In genomic region chr1:183893561-183894289, GRCh38 we compare ENCODE assay signal across 29 cellular contexts.
DNase-seq lines count a peak whose midpoint lies in the region; ATAC-seq, FAIRE-seq and TF ChIP-seq lines count a peak whose summit lies in the region.
"Had no signal": no experiment of that assay in that cellular context is flagged by ENCODE, and none has a peak within 500 bp of the region (broad histone marks: within the 10 kb centered on the region; RNA-seq: fewer than 3 reads in every experiment).

No MANE protein-coding gene starts in this region.

- H3K4me1 Mint-ChIP-seq in T-helper 2 cell treated with Interferon-gamma antibody and Interleukin-4, amounts not matched to agents 5 μg/mL and 100 μg/mL, for 36 hours (ENCODE audit: low read depth): peaks cover 21% of the 10 kb centered on the region

- no peak for FAIRE-seq in D721Med (lab: Jason Lieb, UNC)
- FAIRE-seq: GM18507 had no signal

- no peak overlapping the region for H3K27ac Mint-ChIP-seq in T-helper 2 cell treated with Interferon-gamma antibody and Interleukin-4, amounts not matched to agents 5 μg/mL and 100 μg/mL, for 36 hours
- H3K27ac Mint-ChIP-seq: activated naive CD4-positive, alpha-beta T cell treated with anti-CD3 and anti-CD28 coated beads, Interleukin-2, amount 50 U/mL, for 24 hours; naive thymus-derived CD4-positive, alpha-beta T cell; progenitor cell of endocrine pancreas; stimulated activated naive CD8-positive, alpha-beta T cell treated with anti-CD3 and anti-CD28 coated beads, Interleukin-15, amount 100 ng/mL, for 72 hours had no signal

- H3K4me1 ChIP-seq in gastrocnemius medialis: peaks cover 17 to 41% of the 10 kb centered on the region in 2 donors
- H3K4me1 ChIP-seq: HAP-1 had no signal

- no peaks in the 10 kb centered on the region for H3K36me3 ChIP-seq in gastrocnemius medialis
- H3K36me3 ChIP-seq: HAP-1 had no signal

- intact Hi-C loops in left cardiac atrium (cut with DNase I): no loop called here
- intact Hi-C loops in gastrocnemius medialis (cut with DNase I; ENCODE audit: low total_unique reads): no loop called here
- intact Hi-C loops in sciatic nerve (cut with DNase I): no loop called here

- peaks cover 1% of the 10 kb centered on the region for H3K36me3 Mint-ChIP-seq in T-helper 2 cell treated with Interferon-gamma antibody and Interleukin-4, amounts not matched to agents 5 μg/mL and 100 μg/mL, for 36 hours (ENCODE audit: low read depth)

- TF ChIP-seq POLR2A in gastrocnemius medialis (IDR thresholded peaks at IDR 0.05): no peak

- H3K4me3 Mint-ChIP-seq in T-helper 2 cell treated with Interferon-gamma antibody and Interleukin-4, amounts not matched to agents 5 μg/mL and 100 μg/mL, for 36 hours: no peak overlapping the region
- H3K4me3 Mint-ChIP-seq: activated naive CD4-positive, alpha-beta T cell treated with anti-CD3 and anti-CD28 coated beads, Interleukin-2, amount 50 U/mL, for 24 hours; naive thymus-derived CD4-positive, alpha-beta T cell; stimulated activated naive CD8-positive, alpha-beta T cell treated with anti-CD3 and anti-CD28 coated beads, Interleukin-15, amount 100 ng/mL, for 72 hours had no signal

- no peaks in the 10 kb centered on the region for H3K27me3 ChIP-seq in gastrocnemius medialis
- H3K27me3 ChIP-seq: tibial nerve had no signal

- H3K27ac ChIP-seq in gastrocnemius medialis: peak overlapping the region; percentile 43 to 75 (median 67)
- H3K27ac ChIP-seq: tibial nerve had no signal

- H3K9me3 ChIP-seq in gastrocnemius medialis: no peaks in the 10 kb centered on the region
- H3K9me3 ChIP-seq: HAP-1, tibial nerve had no signal

- in situ Hi-C loops in gastrocnemius medialis (cut with MboI; ENCODE audit: low sequenced_read_pairs in 4 of 4): loop anchor here in 1 of 4 donors (25.0 kb wide), 1 partner anchor 431 kb away; the partner anchor contains the start of gene SMG7

- H3K9me3 Mint-ChIP-seq in T-helper 2 cell treated with Interferon-gamma antibody and Interleukin-4, amounts not matched to agents 5 μg/mL and 100 μg/mL, for 36 hours: no peaks in the 10 kb centered on the region
- H3K9me3 Mint-ChIP-seq: activated naive CD4-positive, alpha-beta T cell treated with anti-CD3 and anti-CD28 coated beads, Interleukin-2, amount 50 U/mL, for 24 hours; naive thymus-derived CD4-positive, alpha-beta T cell; stimulated activated naive CD8-positive, alpha-beta T cell treated with anti-CD3 and anti-CD28 coated beads, Interleukin-15, amount 100 ng/mL, for 72 hours had no signal

- H3K4me3 ChIP-seq in gastrocnemius medialis: no peak overlapping the region
- H3K4me3 ChIP-seq: BLaER1 treated with 17β-estradiol and CSF1 and Interleukin-3, amounts not matched to agents 10 nM and 100 nM; HAP-1; skin epidermis; tibial nerve had no signal

- TF ChIP-seq CTCF in gastrocnemius medialis (IDR thresholded peaks at IDR 0.05 in 4 of 5, conservative IDR thresholded peaks at IDR 0.05 in 1 of 5) (no peak), D721Med (IDR thresholded peaks at IDR 0.05; ENCODE audit: insufficient read depth, missing control alignments) (no peak)

- no peaks in the 10 kb centered on the region for H3K27me3 Mint-ChIP-seq in T-helper 2 cell treated with Interferon-gamma antibody and Interleukin-4, amounts not matched to agents 5 μg/mL and 100 μg/mL, for 36 hours (ENCODE audit: low read depth)
- H3K27me3 Mint-ChIP-seq: activated naive CD4-positive, alpha-beta T cell treated with anti-CD3 and anti-CD28 coated beads, Interleukin-2, amount 50 U/mL, for 24 hours; naive thymus-derived CD4-positive, alpha-beta T cell; progenitor cell of endocrine pancreas; stimulated activated naive CD8-positive, alpha-beta T cell treated with anti-CD3 and anti-CD28 coated beads, Interleukin-15, amount 100 ng/mL, for 72 hours had no signal

- DNase-seq in NCI-H1048 (lab: John Stamatoyannopoulos, UW) (peak; percentile 99), NCI-H82 (lab: John Stamatoyannopoulos, UW) (peak; percentile 87), left cardiac atrium (no peak), gastrocnemius medialis (peak; percentile 22 to 59), sciatic nerve (ENCODE audit: low spot score) (no peak), D721Med (ENCODE audit: insufficient read length, low spot score) (no peak)
- DNase-seq in T-helper 2 cell treated with Interferon-gamma antibody and Interleukin-4, amounts not matched to agents 5 μg/mL and 100 μg/mL, for 36 hours (ENCODE audit: low spot score): no peak
- DNase-seq: activated CD4-positive, alpha-beta T cell treated with anti-CD3 and anti-CD28 coated beads, Interleukin-2, amount 50 U/mL, for 48 hours; activated CD8-positive, alpha-beta memory T cell treated with anti-CD3 and anti-CD28 coated beads, Interleukin-2, amount 50 U/mL, for 4 hours; amygdala; DMS79; effector memory CD4-positive, alpha-beta T cell; erythroblast; GDM1; head of caudate nucleus; IMR-90; midbrain; naive thymus-derived CD4-positive, alpha-beta T cell; NCI-H1694 treated with DMSO at 0.1 percent for 48 hours; NCI-H774; SHP77 treated with DMSO at 0.1 percent for 48 hours; stimulated activated naive CD8-positive, alpha-beta T cell treated with anti-CD3 and anti-CD28 coated beads, Interleukin-15, amount 100 ng/mL, for 72 hours had no signal

- peak; percentile 22 to 27 for ATAC-seq in left cardiac atrium
- ATAC-seq in gastrocnemius medialis: peak; percentile 80 to 91
- no peak for ATAC-seq in sciatic nerve
- ATAC-seq: naive thymus-derived CD4-positive, alpha-beta T cell; stimulated activated naive CD8-positive, alpha-beta T cell treated with anti-CD3 and anti-CD28 coated beads, Interleukin-15, amount 100 ng/mL, for 72 hours had no signal

Comparison
In these comparisons a context has a peak if more than half of its experiments do, and no peak if none do; other contexts are left out.
1. DNase-seq: peak in NCI-H1048 (single experiment), NCI-H82 (single experiment) and gastrocnemius medialis (2 of 2); none in left cardiac atrium (single experiment), T-helper 2 cell treated with Interferon-gamma antibody and Interleukin-4, amounts not matched to agents 5 μg/mL and 100 μg/mL, for 36 hours (single experiment), sciatic nerve (single experiment) and D721Med (single experiment).